ENCODE assay signal across 27 cellular contexts in the genomic region with DNA sequence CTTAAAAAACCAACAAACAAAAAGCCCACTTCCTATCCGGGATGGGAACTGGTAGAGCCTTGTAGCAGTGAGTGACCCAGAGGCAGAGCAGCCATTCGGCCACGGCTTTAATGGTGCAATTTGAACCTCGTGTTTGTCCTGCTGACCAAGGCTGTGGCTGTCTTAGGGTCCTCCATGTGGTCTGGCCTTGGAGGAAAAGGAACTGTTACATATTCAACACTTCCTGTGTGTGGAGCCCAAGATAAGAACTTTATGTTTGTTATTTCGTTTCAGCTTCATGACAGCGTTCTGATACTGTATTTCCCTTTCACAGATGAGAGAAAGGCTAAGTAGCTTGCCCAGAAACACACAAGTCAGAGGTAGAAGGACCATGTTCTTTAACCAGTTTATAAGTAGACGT.
DNase-seq lines count a peak whose midpoint lies in the region; ATAC-seq, FAIRE-seq and TF ChIP-seq lines count a peak whose summit lies in the region.
"Had no signal": no experiment of that assay in that cellular context is flagged by ENCODE, and none has a peak within 500 bp of the region (broad histone marks: within the 10 kb centered on the region; RNA-seq: fewer than 3 reads in every experiment).

No MANE protein-coding gene starts in this region.

- peaks cover 0 to 3% (median 0%) of the 10 kb centered on the region in 4 donors for H3K9me3 ChIP-seq in right lobe of liver
- H3K9me3 ChIP-seq in HepG2 (ENCODE audit: low read length), result no peaks in the 10 kb centered on the region
- H3K9me3 ChIP-seq in Loucy (ENCODE audit: insufficient read depth, low read depth, low read length), result peaks cover 14% of the 10 kb centered on the region; the same call in 1 of the 2 replicates
- H3K9me3 ChIP-seq in thymus (ENCODE audit: control insufficient read depth), result no peaks in the 10 kb centered on the region
- H3K9me3 ChIP-seq: HAP-1 had no signal

- H3K27ac ChIP-seq in right lobe of liver (no peak overlapping the region), HepG2 (ENCODE audit: extremely low read length, insufficient read depth, low read length) (no peak overlapping the region), thymus (ENCODE audit: low read depth) (peak overlapping the region; percentile 18)
- H3K27ac ChIP-seq: C4-2B, dorsolateral prefrontal cortex, uterus, VCaP had no signal

- H3K9me3 Mint-ChIP-seq in central memory CD8-positive, alpha-beta T cell, result peaks cover 10% of the 10 kb centered on the region

- POLR2A ChIA-PET in HepG2 (lab: Yijun Ruan, JAX), result no interaction called here

- TF ChIP-seq POLR2A in right lobe of liver (IDR thresholded peaks at IDR 0.05), result no peak
- no peak for TF ChIP-seq POLR2A in HepG2 (IDR thresholded peaks at IDR 0.05; ENCODE audit: insufficient read depth in 1 of 2, low read depth in 2 of 2, low read length in 2 of 2)

- CTCF ChIA-PET in HepG2 (lab: Yijun Ruan, JAX; ENCODE audit: low intra/inter-chr PET ratio, low total read pairs), result no interaction called here

- WGBS in right lobe of liver (ENCODE audit: insufficient coverage, low coverage, low lambda C conversion rate, missing lambda C conversion rate), result 39% methylated on average over 7 of the region's 7 CpGs
- WGBS in HepG2 (ENCODE audit: low lambda C conversion rate), result 0% methylated on average over 6 of the region's 7 CpGs
- 12% methylated on average over 7 of the region's 7 CpGs for WGBS in thymus

- ATAC-seq in right lobe of liver (peak in 3 of 4 donors; percentile 44 to 70 (median 48)), HepG2 (no peak), HG03342 (IDR thresholded peaks at IDR 0.05; ENCODE audit: unreplicated experiment) (no peak), GM19351 (IDR thresholded peaks at IDR 0.05; ENCODE audit: unreplicated experiment) (no peak)
- peak; percentile 14 for ATAC-seq in central memory CD8-positive, alpha-beta T cell (replicated peaks; ENCODE audit: extremely low read depth, poor library complexity, severe bottlenecking)
- ATAC-seq: left lobe of liver had no signal

- TF ChIP-seq RAD21 in HepG2 (CRISPR knock-in tag; IDR thresholded peaks at IDR 0.05), result no peak

- H3K79me2 ChIP-seq in HepG2 (ENCODE audit: insufficient read depth, low read length), result no peaks in the 10 kb centered on the region
- H3K79me2 ChIP-seq in Loucy (ENCODE audit: insufficient read depth, low read length), result no peaks in the 10 kb centered on the region

- H3K27me3 Mint-ChIP-seq in central memory CD8-positive, alpha-beta T cell, result peaks cover 22% of the 10 kb centered on the region

- in situ Hi-C loops in HepG2 (cut with HindIII; ENCODE audit: extremely low pct_ligation_motif_present, low pct_unique_long_range_greater_than_20kb), result no loop called here

- H3K36me3 ChIP-seq in right lobe of liver, result no peaks in the 10 kb centered on the region
- H3K36me3 ChIP-seq in HepG2 (replicated peaks in 1 of 2; ENCODE audit: control insufficient read depth in 1 of 2, insufficient read depth in 2 of 2, low read length in 2 of 2), result no peaks in the 10 kb centered on the region
- no peaks in the 10 kb centered on the region for H3K36me3 ChIP-seq in Loucy (ENCODE audit: insufficient read depth, low read length)
- H3K36me3 ChIP-seq in thymus (ENCODE audit: control insufficient read depth, insufficient read depth), result no peaks in the 10 kb centered on the region
- H3K36me3 ChIP-seq: HAP-1, uterus had no signal

- no TSS peak for BruUV-seq in HepG2 (replicated peaks; lab: Mats Ljungman, UMichigan)

- H3K4me1 ChIP-seq in right lobe of liver, result no peaks in the 10 kb centered on the region
- H3K4me1 ChIP-seq in HepG2 (ENCODE audit: insufficient read depth, low read length), result no peaks in the 10 kb centered on the region
- H3K4me1 ChIP-seq in Loucy (ENCODE audit: insufficient read depth, low read length, poor library complexity, severe bottlenecking), result peaks cover 50% of the 10 kb centered on the region
- no peaks in the 10 kb centered on the region for H3K4me1 ChIP-seq in thymus (ENCODE audit: control insufficient read depth, insufficient read depth, low read length)
- H3K4me1 ChIP-seq: uterus had no signal

- no peak for FAIRE-seq in HepG2 (lab: Jason Lieb, UNC)

- H3K9ac ChIP-seq in HepG2 (ENCODE audit: insufficient read depth, low read depth, low read length) (no peak overlapping the region), Loucy (ENCODE audit: low read depth, low read length, poor library complexity, severe bottlenecking) (peak overlapping the region; percentile 58)

- H4K20me1 ChIP-seq in HepG2 (ENCODE audit: insufficient read depth, low read length) (no peaks in the 10 kb centered on the region), Loucy (ENCODE audit: insufficient read depth, low read length, poor library complexity, severe bottlenecking) (no peaks in the 10 kb centered on the region)

- peaks cover 13% of the 10 kb centered on the region for H3F3A ChIP-seq in Loucy (ENCODE audit: low read depth)

- H2AFZ ChIP-seq in HepG2 (ENCODE audit: low read length) (no peak overlapping the region), Loucy (ENCODE audit: low read length) (peak overlapping the region; percentile 40)

- H3K4me2 ChIP-seq in HepG2 (ENCODE audit: low read depth, low read length) (no peak overlapping the region), Loucy (ENCODE audit: low read depth, low read length, poor library complexity, severe bottlenecking) (peak overlapping the region; percentile 77)

- H3K4me3 Mint-ChIP-seq in central memory CD8-positive, alpha-beta T cell, result no peak overlapping the region

- H3K4me3 ChIP-seq in right lobe of liver, result no peak overlapping the region
- no peak overlapping the region for H3K4me3 ChIP-seq in HepG2 (replicated peaks in 1 of 3; ENCODE audit: insufficient read depth in 1 of 3, low read depth in 2 of 3, low read length in 3 of 3)
- peak overlapping the region; percentile 61 for H3K4me3 ChIP-seq in Loucy (ENCODE audit: low read length, poor library complexity, severe bottlenecking)
- no peak overlapping the region for H3K4me3 ChIP-seq in thymus (ENCODE audit: low read length)
- H3K4me3 ChIP-seq: dorsolateral prefrontal cortex, HAP-1, uterus had no signal

- TF ChIP-seq EP300 in HepG2 (IDR thresholded peaks at IDR 0.05; ENCODE audit: low read depth in 2 of 2, low read length in 2 of 2) (no peak), HepG2 (CRISPR knock-in tag; IDR thresholded peaks at IDR 0.05; ENCODE audit: borderline replicate concordance) (no peak)

- peaks cover 34% of the 10 kb centered on the region for H3K4me1 Mint-ChIP-seq in central memory CD8-positive, alpha-beta T cell

- peak overlapping the region; percentile 54 for H3K27ac Mint-ChIP-seq in central memory CD8-positive, alpha-beta T cell (ENCODE audit: low read depth)

- intact Hi-C loops in right lobe of liver (cut with DNase I), result no loop called here
- intact Hi-C loops in HepG2 (cut with micrococcal nuclease; ENCODE audit: unreplicated experiment), result no loop called here

- H3K9me2 ChIP-seq in Loucy (replicated peaks; ENCODE audit: low read depth, low read length), result no peaks in the 10 kb centered on the region

- TF ChIP-seq CTCF in right lobe of liver (IDR thresholded peaks at IDR 0.05) (no peak), HepG2 (CRISPR knock-in tag; IDR thresholded peaks at IDR 0.05) (no peak), Loucy (conservative IDR thresholded peaks at IDR 0.05; ENCODE audit: low read length) (no peak)

- H3K27me3 ChIP-seq in right lobe of liver, result no peaks in the 10 kb centered on the region
- H3K27me3 ChIP-seq in HepG2 (ENCODE audit: control insufficient read depth in 1 of 2, insufficient read depth in 2 of 2, low read length in 2 of 2), result no peaks in the 10 kb centered on the region
- H3K27me3 ChIP-seq in Loucy (ENCODE audit: insufficient read depth, low read length, poor library complexity, severe bottlenecking), result no peaks in the 10 kb centered on the region
- no peaks in the 10 kb centered on the region for H3K27me3 ChIP-seq in thymus (ENCODE audit: control insufficient read depth, insufficient read depth)
- H3K27me3 ChIP-seq: dorsolateral prefrontal cortex, uterus had no signal

- DNase-seq in right lobe of liver, result no peak
- DNase-seq in HepG2 (ENCODE audit: low spot score), result no peak
- no peak for DNase-seq in central memory CD8-positive, alpha-beta T cell (ENCODE audit: low spot score in 2 of 2)
- no peak for DNase-seq in NCI-H187 treated with DMSO at 0.1 percent for 48 hours (lab: John Stamatoyannopoulos, UW)
- DNase-seq: ACHN; activated CD8-positive, alpha-beta memory T cell treated with anti-CD3 and anti-CD28 coated beads, Interleukin-2, amount 50 U/mL, for 48 hours; activated gamma-delta T cell; anterior cingulate cortex; central memory CD4-positive, alpha-beta T cell; DMS153; dorsolateral prefrontal cortex; KG1; NCI-H1048; NCI-H1930; NCI-H446; posterior cingulate gyrus; substantia nigra; T-helper 1 cell; uterus had no signal

- no peaks in the 10 kb centered on the region for H3K36me3 Mint-ChIP-seq in central memory CD8-positive, alpha-beta T cell (ENCODE audit: insufficient read depth)

TF ChIP-seq in HepG2, 621 proteins besides CTCF, POLR2A, EP300 and RAD21 (continues in another document):
- TF ChIP-seq ZNF232 (CRISPR knock-in tag; IDR thresholded peaks at IDR 0.05; ENCODE audit: borderline replicate concordance) (no peak), ZNF354B (CRISPR knock-in tag; IDR thresholded peaks at IDR 0.05) (no peak), ZNF431 (CRISPR knock-in tag; IDR thresholded peaks at IDR 0.05; ENCODE audit: borderline replicate concordance, low read depth) (no peak), ZNF496 (CRISPR knock-in tag; IDR thresholded peaks at IDR 0.05; ENCODE audit: insufficient replicate concordance) (no peak), CEBPB (IDR thresholded peaks at IDR 0.05; ENCODE audit: borderline replicate concordance, low read depth, low read length) (no peak), FOXK1 (CRISPR knock-in tag; IDR thresholded peaks at IDR 0.05; ENCODE audit: borderline replicate concordance, low read depth) (no peak), ZNF674 (CRISPR knock-in tag; IDR thresholded peaks at IDR 0.05; ENCODE audit: low read depth) (no peak), ZBTB3 (CRISPR knock-in tag; IDR thresholded peaks at IDR 0.05; ENCODE audit: borderline replicate concordance, low read depth) (no peak), MED13 (CRISPR knock-in tag; IDR thresholded peaks at IDR 0.05) (no peak), HMG20B (CRISPR knock-in tag; conservative IDR thresholded peaks at IDR 0.05) (no peak), MIER3 (CRISPR knock-in tag; IDR thresholded peaks at IDR 0.05; ENCODE audit: borderline replicate concordance) (no peak), IKZF4 (CRISPR knock-in tag; IDR thresholded peaks at IDR 0.05; ENCODE audit: borderline replicate concordance, low read depth, not compliant biosample characterization) (no peak), FOXA3 (CRISPR knock-in tag; IDR thresholded peaks at IDR 0.05) (no peak)

Comparison
In these comparisons a context has a peak if more than half of its experiments do, and no peak if none do; other contexts are left out.
1. ATAC-seq: peak in right lobe of liver (3 of 4) and central memory CD8-positive, alpha-beta T cell (single experiment); none in HepG2 (single experiment), HG03342 (single experiment) and GM19351 (single experiment).